Comparison of ENCODE assay signal across 17 cellular contexts in the genomic region with DNA sequence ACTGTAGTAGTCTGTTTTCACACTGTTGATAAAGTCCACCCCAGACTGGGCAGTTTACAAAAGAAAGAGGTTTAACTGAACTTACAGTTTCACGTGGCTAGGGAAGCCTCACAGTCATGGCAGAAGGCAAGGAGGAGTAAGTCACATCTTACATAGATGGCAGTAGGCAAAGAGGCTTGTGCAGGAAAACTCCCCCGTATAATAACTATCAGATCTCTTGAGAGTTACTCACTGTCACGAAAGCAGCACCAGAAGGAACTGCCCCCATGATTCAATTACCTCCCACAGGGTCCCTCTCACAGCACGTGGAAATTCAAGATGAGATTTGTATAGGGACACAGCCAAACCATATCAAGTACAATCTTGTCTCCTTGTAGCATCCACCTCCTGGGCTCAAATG. TPM values are rescaled to one million over a fixed set of nuclear protein-coding genes. Genes with fewer than 3 reads are reported as not detected.
DNase-seq lines count a peak whose midpoint lies in the region; ATAC-seq and TF ChIP-seq lines count a peak whose summit lies in the region.
"Had no signal": no experiment of that assay in that cellular context is flagged by ENCODE, and none has a peak within 500 bp of the region (broad histone marks: within the 10 kb centered on the region; RNA-seq: fewer than 3 reads in every experiment).

No MANE protein-coding gene starts in this region.

- DNase-seq in activated CD4-positive, alpha-beta T cell treated with anti-CD3 and anti-CD28 coated beads for 36 hours = no peak
- no peak for DNase-seq in activated CD4-positive, alpha-beta T cell treated with anti-CD3 and anti-CD28 coated beads for 1 hour
- DNase-seq in NB4 (ENCODE audit: low read depth) (peak; percentile 48), HAP-1 (ENCODE audit: low spot score in 2 of 2) (no peak), NCI-H1417 (lab: John Stamatoyannopoulos, UW) (no peak), GM19240 (ENCODE audit: insufficient read length, low spot score) (no peak)
- DNase-seq in activated naive CD8-positive, alpha-beta T cell treated with anti-CD3 and anti-CD28 coated beads for 36 hours = no peak
- no peak for DNase-seq in natural killer cell treated with Interleukin-12 subunit alpha and Interleukin-12 subunit beta and Interleukin-15 and Interleukin-18, amount 100 ng/mL, for 72 hours (ENCODE audit: low spot score)
- DNase-seq: 8988T, DMS53, NCI-H1105, NCI-H1930, NCI-H2171, NCI-H446 treated with DMSO at 0.1 percent for 48 hours, Right ventricle myocardium superior had no signal

- TF ChIP-seq CTCF in NB4 (IDR thresholded peaks at IDR 0.05; ENCODE audit: low read depth, low read length) = no peak

- POLR2A ChIA-PET in activated CD4-positive, alpha-beta T cell treated with anti-CD3 and anti-CD28 coated beads for 36 hours (lab: Charles Lee) = no interaction called here

- peaks cover 31% of the 10 kb centered on the region for H3K4me1 Mint-ChIP-seq in activated CD4-positive, alpha-beta T cell treated with anti-CD3 and anti-CD28 coated beads for 36 hours
- H3K4me1 Mint-ChIP-seq in activated naive CD8-positive, alpha-beta T cell treated with anti-CD3 and anti-CD28 coated beads for 36 hours = peaks cover 32% of the 10 kb centered on the region
- H3K4me1 Mint-ChIP-seq in natural killer cell treated with Interleukin-12 subunit alpha and Interleukin-12 subunit beta and Interleukin-15 and Interleukin-18, amount 100 ng/mL, for 72 hours (ENCODE audit: low read depth in 2 of 2) = peaks cover 30 to 41% of the 10 kb centered on the region in 2 donors

- H3K27me3 ChIP-seq in HAP-1 (ENCODE audit: low read depth) = no peaks in the 10 kb centered on the region
- H3K27me3 ChIP-seq: BLaER1 had no signal

- H3K4me3 ChIP-seq in NB4 (ENCODE audit: low read depth, low read length) = no peak overlapping the region
- H3K4me3 ChIP-seq in HAP-1 = no peak overlapping the region
- H3K4me3 ChIP-seq: BLaER1 had no signal

- H3K4me1 ChIP-seq in HAP-1 = peaks cover 7% of the 10 kb centered on the region

- no peaks in the 10 kb centered on the region for H3K27me3 Mint-ChIP-seq in activated CD4-positive, alpha-beta T cell treated with anti-CD3 and anti-CD28 coated beads for 36 hours
- H3K27me3 Mint-ChIP-seq in activated naive CD8-positive, alpha-beta T cell treated with anti-CD3 and anti-CD28 coated beads for 36 hours = no peaks in the 10 kb centered on the region
- no peaks in the 10 kb centered on the region for H3K27me3 Mint-ChIP-seq in natural killer cell treated with Interleukin-12 subunit alpha and Interleukin-12 subunit beta and Interleukin-15 and Interleukin-18, amount 100 ng/mL, for 72 hours

- peak; percentile 23 for ATAC-seq in activated CD4-positive, alpha-beta T cell treated with anti-CD3 and anti-CD28 coated beads for 36 hours
- ATAC-seq in natural killer cell treated with Interleukin-12 subunit alpha and Interleukin-12 subunit beta and Interleukin-15 and Interleukin-18, amount 100 ng/mL, for 72 hours = no peak
- ATAC-seq: Panc1 had no signal

- CTCF ChIA-PET in activated CD4-positive, alpha-beta T cell treated with anti-CD3 and anti-CD28 coated beads for 36 hours (lab: Charles Lee) = no interaction called here

- peaks cover 8% of the 10 kb centered on the region; the same call in 1 of the 2 replicates for H3K9me3 ChIP-seq in HAP-1

- H3K9me3 Mint-ChIP-seq in activated CD4-positive, alpha-beta T cell treated with anti-CD3 and anti-CD28 coated beads for 36 hours (ENCODE audit: low read depth) = peaks cover 17% of the 10 kb centered on the region
- H3K9me3 Mint-ChIP-seq in activated naive CD8-positive, alpha-beta T cell treated with anti-CD3 and anti-CD28 coated beads for 36 hours = peaks cover 19% of the 10 kb centered on the region
- H3K9me3 Mint-ChIP-seq in natural killer cell treated with Interleukin-12 subunit alpha and Interleukin-12 subunit beta and Interleukin-15 and Interleukin-18, amount 100 ng/mL, for 72 hours = no peaks in the 10 kb centered on the region

- no peak overlapping the region for H3K4me3 Mint-ChIP-seq in activated CD4-positive, alpha-beta T cell treated with anti-CD3 and anti-CD28 coated beads for 36 hours
- no peak overlapping the region for H3K4me3 Mint-ChIP-seq in activated naive CD8-positive, alpha-beta T cell treated with anti-CD3 and anti-CD28 coated beads for 36 hours
- H3K4me3 Mint-ChIP-seq in natural killer cell treated with Interleukin-12 subunit alpha and Interleukin-12 subunit beta and Interleukin-15 and Interleukin-18, amount 100 ng/mL, for 72 hours = no peak overlapping the region

- H3K36me3 ChIP-seq in HAP-1 (replicated peaks) = no peaks in the 10 kb centered on the region

- intact Hi-C loops in activated CD4-positive, alpha-beta T cell treated with anti-CD3 and anti-CD28 coated beads for 36 hours (cut with DNase I, micrococcal nuclease) = no loop called here

- no peak for TF ChIP-seq POLR2A in NB4 (IDR thresholded peaks at IDR 0.05; ENCODE audit: extremely low read depth, insufficient read length)

- in situ Hi-C loops in HAP-1 (cut with MboI; ENCODE audit: low sequenced_read_pairs) = no loop called here

- H3K27ac Mint-ChIP-seq in activated CD4-positive, alpha-beta T cell treated with anti-CD3 and anti-CD28 coated beads for 36 hours = peak overlapping the region; percentile 12
- H3K27ac Mint-ChIP-seq in activated naive CD8-positive, alpha-beta T cell treated with anti-CD3 and anti-CD28 coated beads for 36 hours = peak overlapping the region; percentile 55
- peak overlapping the region; percentile 11 to 27 for H3K27ac Mint-ChIP-seq in natural killer cell treated with Interleukin-12 subunit alpha and Interleukin-12 subunit beta and Interleukin-15 and Interleukin-18, amount 100 ng/mL, for 72 hours

- H3K36me3 Mint-ChIP-seq in activated CD4-positive, alpha-beta T cell treated with anti-CD3 and anti-CD28 coated beads for 36 hours (ENCODE audit: low read depth) = peaks cover 35% of the 10 kb centered on the region
- H3K36me3 Mint-ChIP-seq in activated naive CD8-positive, alpha-beta T cell treated with anti-CD3 and anti-CD28 coated beads for 36 hours = peaks cover 40% of the 10 kb centered on the region
- peaks cover 18% of the 10 kb centered on the region for H3K36me3 Mint-ChIP-seq in natural killer cell treated with Interleukin-12 subunit alpha and Interleukin-12 subunit beta and Interleukin-15 and Interleukin-18, amount 100 ng/mL, for 72 hours

RNA-seq across cellular contexts. Expression of gene PARP8, which starts 21.1 kb away (rescaled TPM):
- 10 to 100 TPM; 31.7 to 38.8 TPM for total RNA-seq in activated CD4-positive, alpha-beta T cell treated with anti-CD3 and anti-CD28 coated beads for 36 hours
- 10 to 100 TPM; 41.0 to 43.6 TPM for total RNA-seq in activated naive CD8-positive, alpha-beta T cell treated with anti-CD3 and anti-CD28 coated beads for 36 hours
- total RNA-seq in natural killer cell treated with Interleukin-12 subunit alpha and Interleukin-12 subunit beta and Interleukin-15 and Interleukin-18, amount 100 ng/mL, for 72 hours = 10 to 100 TPM; 58.2 to 62.5 TPM
